Comparison of ENCODE assay signal across 22 cellular contexts in genomic region chr1:54453089-54453488, GRCh38. TPM values are rescaled to one million over a fixed set of nuclear protein-coding genes. Genes with fewer than 3 reads are reported as not detected.
DNase-seq lines count a peak whose midpoint lies in the region; ATAC-seq and TF ChIP-seq lines count a peak whose summit lies in the region.
"Had no signal": no experiment of that assay in that cellular context is flagged by ENCODE, and none has a peak within 500 bp of the region (broad histone marks: within the 10 kb centered on the region; RNA-seq: fewer than 3 reads in every experiment).

No MANE protein-coding gene starts in this region.

- H3K79me2 ChIP-seq in neural progenitor cell (ENCODE audit: low read depth): no peaks in the 10 kb centered on the region

- H3K9ac ChIP-seq in endodermal cell (ENCODE audit: extremely low read depth, low read length, poor library complexity, severe bottlenecking) (no peak overlapping the region), neural progenitor cell (no peak overlapping the region)

- H3K4me1 ChIP-seq in cardiac muscle cell (ENCODE audit: low read depth): no peaks in the 10 kb centered on the region
- H3K4me1 ChIP-seq in right atrium auricular region: no peaks in the 10 kb centered on the region
- no peaks in the 10 kb centered on the region for H3K4me1 ChIP-seq in endodermal cell (ENCODE audit: control insufficient read depth, insufficient read depth, low read length)
- H3K4me1 ChIP-seq in neural progenitor cell: no peaks in the 10 kb centered on the region

- H3K4me3 ChIP-seq in cardiac muscle cell (no peak overlapping the region), right atrium auricular region (no peak overlapping the region), endodermal cell (ENCODE audit: low read length) (no peak overlapping the region), neural progenitor cell (no peak overlapping the region)

- H3K4me3 Mint-ChIP-seq in endodermal cell: no peak overlapping the region
- H3K4me3 Mint-ChIP-seq in neural progenitor cell: no peak overlapping the region
- no peak overlapping the region for H3K4me3 Mint-ChIP-seq in stimulated activated effector memory CD8-positive, alpha-beta T cell treated with anti-CD3 and anti-CD28 coated beads, Interleukin-12 subunit alpha, Interleukin-12 subunit beta, amount 100 ng/mL, for 72 hours
- no peak overlapping the region for H3K4me3 Mint-ChIP-seq in mesothelial cell of epicardium
- H3K4me3 Mint-ChIP-seq in activated T-helper 1 cell treated with anti-CD3 and anti-CD28 coated beads, Interleukin-12 subunit alpha, Interleukin-12 subunit beta, Interleukin-2, Interleukin-4 antibody, amounts not matched to agents 30 ng/mL and 10 ng/mL and 1 ng/mL, durations not matched to agents 14 hours and 24 hours and 36 hours: no peak overlapping the region
- H3K4me3 Mint-ChIP-seq: IgD-negative memory B cell had no signal

- no peak overlapping the region for H3K4me2 ChIP-seq in neural progenitor cell

- H3K27me3 ChIP-seq in cardiac muscle cell: no peaks in the 10 kb centered on the region
- no peaks in the 10 kb centered on the region for H3K27me3 ChIP-seq in right atrium auricular region
- H3K27me3 ChIP-seq in endodermal cell (ENCODE audit: control insufficient read depth, insufficient read depth, low read length, poor library complexity, severe bottlenecking): no peaks in the 10 kb centered on the region
- no peaks in the 10 kb centered on the region for H3K27me3 ChIP-seq in neural progenitor cell

- H3K36me3 Mint-ChIP-seq in endodermal cell (ENCODE audit: low read depth) (peaks cover 5% of the 10 kb centered on the region), neural progenitor cell (no peaks in the 10 kb centered on the region), mesothelial cell of epicardium (peaks cover 8% of the 10 kb centered on the region)
- H3K36me3 Mint-ChIP-seq in stimulated activated effector memory CD8-positive, alpha-beta T cell treated with anti-CD3 and anti-CD28 coated beads, Interleukin-12 subunit alpha, Interleukin-12 subunit beta, amount 100 ng/mL, for 72 hours: no peaks in the 10 kb centered on the region
- no peaks in the 10 kb centered on the region for H3K36me3 Mint-ChIP-seq in activated T-helper 1 cell treated with anti-CD3 and anti-CD28 coated beads, Interleukin-12 subunit alpha, Interleukin-12 subunit beta, Interleukin-2, Interleukin-4 antibody, amounts not matched to agents 30 ng/mL and 10 ng/mL and 1 ng/mL, durations not matched to agents 14 hours and 24 hours and 36 hours (ENCODE audit: low read depth)
- H3K36me3 Mint-ChIP-seq: IgD-negative memory B cell had no signal

- H3K9me3 Mint-ChIP-seq in endodermal cell (peaks cover 30% of the 10 kb centered on the region), neural progenitor cell (peaks cover 17% of the 10 kb centered on the region), mesothelial cell of epicardium (peaks cover 18% of the 10 kb centered on the region)
- no peaks in the 10 kb centered on the region for H3K9me3 Mint-ChIP-seq in stimulated activated effector memory CD8-positive, alpha-beta T cell treated with anti-CD3 and anti-CD28 coated beads, Interleukin-12 subunit alpha, Interleukin-12 subunit beta, amount 100 ng/mL, for 72 hours
- no peaks in the 10 kb centered on the region for H3K9me3 Mint-ChIP-seq in activated T-helper 1 cell treated with anti-CD3 and anti-CD28 coated beads, Interleukin-12 subunit alpha, Interleukin-12 subunit beta, Interleukin-2, Interleukin-4 antibody, amounts not matched to agents 30 ng/mL and 10 ng/mL and 1 ng/mL, durations not matched to agents 14 hours and 24 hours and 36 hours

- intact Hi-C loops in activated T-helper 1 cell treated with anti-CD3 and anti-CD28 coated beads, Interleukin-12 subunit alpha, Interleukin-12 subunit beta, Interleukin-2, Interleukin-4 antibody, amounts not matched to agents 30 ng/mL and 10 ng/mL and 1 ng/mL, durations not matched to agents 14 hours and 24 hours and 36 hours (cut with micrococcal nuclease): no loop called here

- WGBS in endodermal cell (ENCODE audit: insufficient coverage in 1 of 2, insufficient read length in 1 of 2), 2 experiments: 89 to 93% methylated on average over 3 to 4 of the region's 4 CpGs

- H3K27me3 Mint-ChIP-seq in endodermal cell (ENCODE audit: insufficient read depth): no peaks in the 10 kb centered on the region
- H3K27me3 Mint-ChIP-seq in neural progenitor cell (ENCODE audit: insufficient read depth, low read depth): peaks cover 8% of the 10 kb centered on the region
- H3K27me3 Mint-ChIP-seq in mesothelial cell of epicardium (ENCODE audit: low read depth): no peaks in the 10 kb centered on the region
- H3K27me3 Mint-ChIP-seq in activated T-helper 1 cell treated with anti-CD3 and anti-CD28 coated beads, Interleukin-12 subunit alpha, Interleukin-12 subunit beta, Interleukin-2, Interleukin-4 antibody, amounts not matched to agents 30 ng/mL and 10 ng/mL and 1 ng/mL, durations not matched to agents 14 hours and 24 hours and 36 hours (ENCODE audit: insufficient read depth): peaks cover 16% of the 10 kb centered on the region

- no peaks in the 10 kb centered on the region for H4K20me1 ChIP-seq in neural progenitor cell (ENCODE audit: low read depth)

- no peak for DNase-seq in cardiac muscle cell (ENCODE audit: low read depth in 1 of 2, low spot score in 1 of 2)
- no peak for DNase-seq in right atrium auricular region (ENCODE audit: low spot score)
- DNase-seq in endodermal cell: peak; percentile 20
- DNase-seq in neural progenitor cell (ENCODE audit: low spot score): no peak
- DNase-seq in stimulated activated effector memory CD8-positive, alpha-beta T cell treated with anti-CD3 and anti-CD28 coated beads, Interleukin-12 subunit alpha, Interleukin-12 subunit beta, amount 100 ng/mL, for 72 hours (ENCODE audit: low spot score in 2 of 2): no peak
- no peak for DNase-seq in mesothelial cell of epicardium (ENCODE audit: low spot score in 2 of 2, unreplicated experiment in 2 of 2)
- no peak for DNase-seq in activated T-helper 1 cell treated with anti-CD3 and anti-CD28 coated beads, Interleukin-12 subunit alpha, Interleukin-12 subunit beta, Interleukin-2, Interleukin-4 antibody, amounts not matched to agents 30 ng/mL and 10 ng/mL and 1 ng/mL, durations not matched to agents 14 hours and 24 hours and 36 hours (ENCODE audit: low spot score)
- DNase-seq: 8988T, ACHN, Calu3, NCI-H1092, NCI-H1417 treated with DMSO at 0.1 percent for 48 hours, NCI-H1694 treated with DMSO at 0.1 percent for 48 hours, NCI-H2081, NCI-H2227 treated with DMSO at 0.1 percent for 48 hours, NCI-H526 treated with DMSO at 0.1 percent for 48 hours, SHP77 had no signal

- H3K27ac ChIP-seq in cardiac muscle cell (peak overlapping the region; percentile 12), right atrium auricular region (no peak overlapping the region), endodermal cell (ENCODE audit: low read depth, low read length) (no peak overlapping the region), neural progenitor cell (no peak overlapping the region)
- H3K27ac ChIP-seq: HL-60, RWPE1 had no signal

- peaks cover 5% of the 10 kb centered on the region for H3F3A ChIP-seq in neural progenitor cell (ENCODE audit: low read depth)

- H3K4me1 Mint-ChIP-seq in endodermal cell (peaks cover 5% of the 10 kb centered on the region), neural progenitor cell (peaks cover 14% of the 10 kb centered on the region), mesothelial cell of epicardium (peaks cover 8% of the 10 kb centered on the region)
- H3K4me1 Mint-ChIP-seq in stimulated activated effector memory CD8-positive, alpha-beta T cell treated with anti-CD3 and anti-CD28 coated beads, Interleukin-12 subunit alpha, Interleukin-12 subunit beta, amount 100 ng/mL, for 72 hours: peaks cover 16% of the 10 kb centered on the region
- H3K4me1 Mint-ChIP-seq in activated T-helper 1 cell treated with anti-CD3 and anti-CD28 coated beads, Interleukin-12 subunit alpha, Interleukin-12 subunit beta, Interleukin-2, Interleukin-4 antibody, amounts not matched to agents 30 ng/mL and 10 ng/mL and 1 ng/mL, durations not matched to agents 14 hours and 24 hours and 36 hours (ENCODE audit: low read depth): no peaks in the 10 kb centered on the region
- H3K4me1 Mint-ChIP-seq: IgD-negative memory B cell had no signal

- no peak overlapping the region for H2AFZ ChIP-seq in neural progenitor cell (replicated peaks)

- H3K36me3 ChIP-seq in cardiac muscle cell (no peaks in the 10 kb centered on the region), right atrium auricular region (no peaks in the 10 kb centered on the region), endodermal cell (ENCODE audit: control insufficient read depth, insufficient read depth, low read length) (no peaks in the 10 kb centered on the region), neural progenitor cell (no peaks in the 10 kb centered on the region)

- TF ChIP-seq CTCF in cardiac muscle cell (IDR thresholded peaks at IDR 0.05; ENCODE audit: low read depth, low read length) (no peak), right atrium auricular region (IDR thresholded peaks at IDR 0.05) (no peak), endodermal cell (conservative IDR thresholded peaks at IDR 0.05) (no peak), neural progenitor cell (IDR thresholded peaks at IDR 0.05) (no peak), mesothelial cell of epicardium (IDR thresholded peaks at IDR 0.05; ENCODE audit: unreplicated experiment) (no peak)

- H3K27ac Mint-ChIP-seq in endodermal cell (no peak overlapping the region), neural progenitor cell (peak overlapping the region; percentile 57), mesothelial cell of epicardium (no peak overlapping the region)
- H3K27ac Mint-ChIP-seq in stimulated activated effector memory CD8-positive, alpha-beta T cell treated with anti-CD3 and anti-CD28 coated beads, Interleukin-12 subunit alpha, Interleukin-12 subunit beta, amount 100 ng/mL, for 72 hours: peak overlapping the region; percentile 11
- H3K27ac Mint-ChIP-seq in activated T-helper 1 cell treated with anti-CD3 and anti-CD28 coated beads, Interleukin-12 subunit alpha, Interleukin-12 subunit beta, Interleukin-2, Interleukin-4 antibody, amounts not matched to agents 30 ng/mL and 10 ng/mL and 1 ng/mL, durations not matched to agents 14 hours and 24 hours and 36 hours: no peak overlapping the region
- H3K27ac Mint-ChIP-seq: IgD-negative memory B cell had no signal

- no peak for ATAC-seq in stimulated activated effector memory CD8-positive, alpha-beta T cell treated with anti-CD3 and anti-CD28 coated beads, Interleukin-12 subunit alpha, Interleukin-12 subunit beta, amount 100 ng/mL, for 72 hours
- no peak for ATAC-seq in activated CD4-positive, CD25-positive, alpha-beta regulatory T cell treated with anti-CD3 and anti-CD28 coated beads, Interleukin-2, amount 50 U/mL, for 24 hours
- ATAC-seq: HCT116 had no signal

- H3K9me3 ChIP-seq in cardiac muscle cell (ENCODE audit: low read depth) (no peaks in the 10 kb centered on the region), right atrium auricular region (no peaks in the 10 kb centered on the region), endodermal cell (ENCODE audit: control insufficient read depth, low read length) (peaks cover 21% of the 10 kb centered on the region), neural progenitor cell (ENCODE audit: low read depth) (no peaks in the 10 kb centered on the region)

RNA-seq across cellular contexts. Expression of gene SSBP3, which starts 46.9 kb away (rescaled TPM):
- total RNA-seq in cardiac muscle cell (81.0 and 90.6 TPM in 2 replicates), right atrium auricular region (10 to 100 TPM; 15.2 to 16.6 TPM), endodermal cell (100 to 1,000 TPM; 342 TPM), neural progenitor cell (ENCODE audit: low replicate concordance) (53.0 and 86.1 TPM in 2 replicates), mesothelial cell of epicardium (171 to 188 TPM (median 172 TPM) in 3 replicates)
- polyA plus RNA-seq in cardiac muscle cell: 40.2 and 56.0 TPM in 2 replicates
- 245 TPM for polyA plus RNA-seq in endodermal cell (2013, experiment 1 of 2)
- 232 TPM for polyA plus RNA-seq in endodermal cell (2013, experiment 2 of 2)
- 98.0 and 110 TPM in 2 replicates for total RNA-seq in activated T-helper 1 cell treated with anti-CD3 and anti-CD28 coated beads, Interleukin-12 subunit alpha, Interleukin-12 subunit beta, Interleukin-2, Interleukin-4 antibody, amounts not matched to agents 30 ng/mL and 10 ng/mL and 1 ng/mL, durations not matched to agents 14 hours and 24 hours and 36 hours

Comparison
In these comparisons a context has a peak if more than half of its experiments do, and no peak if none do; other contexts are left out.
1. H3K27ac Mint-ChIP-seq: peak in neural progenitor cell (single experiment) and stimulated activated effector memory CD8-positive, alpha-beta T cell treated with anti-CD3 and anti-CD28 coated beads, Interleukin-12 subunit alpha, Interleukin-12 subunit beta, amount 100 ng/mL, for 72 hours (single experiment); none in endodermal cell (single experiment), mesothelial cell of epicardium (single experiment) and activated T-helper 1 cell treated with anti-CD3 and anti-CD28 coated beads, Interleukin-12 subunit alpha, Interleukin-12 subunit beta, Interleukin-2, Interleukin-4 antibody, amounts not matched to agents 30 ng/mL and 10 ng/mL and 1 ng/mL, durations not matched to agents 14 hours and 24 hours and 36 hours (single experiment).